ENCODE assay signal across 7 cellular contexts in the genomic region with DNA sequence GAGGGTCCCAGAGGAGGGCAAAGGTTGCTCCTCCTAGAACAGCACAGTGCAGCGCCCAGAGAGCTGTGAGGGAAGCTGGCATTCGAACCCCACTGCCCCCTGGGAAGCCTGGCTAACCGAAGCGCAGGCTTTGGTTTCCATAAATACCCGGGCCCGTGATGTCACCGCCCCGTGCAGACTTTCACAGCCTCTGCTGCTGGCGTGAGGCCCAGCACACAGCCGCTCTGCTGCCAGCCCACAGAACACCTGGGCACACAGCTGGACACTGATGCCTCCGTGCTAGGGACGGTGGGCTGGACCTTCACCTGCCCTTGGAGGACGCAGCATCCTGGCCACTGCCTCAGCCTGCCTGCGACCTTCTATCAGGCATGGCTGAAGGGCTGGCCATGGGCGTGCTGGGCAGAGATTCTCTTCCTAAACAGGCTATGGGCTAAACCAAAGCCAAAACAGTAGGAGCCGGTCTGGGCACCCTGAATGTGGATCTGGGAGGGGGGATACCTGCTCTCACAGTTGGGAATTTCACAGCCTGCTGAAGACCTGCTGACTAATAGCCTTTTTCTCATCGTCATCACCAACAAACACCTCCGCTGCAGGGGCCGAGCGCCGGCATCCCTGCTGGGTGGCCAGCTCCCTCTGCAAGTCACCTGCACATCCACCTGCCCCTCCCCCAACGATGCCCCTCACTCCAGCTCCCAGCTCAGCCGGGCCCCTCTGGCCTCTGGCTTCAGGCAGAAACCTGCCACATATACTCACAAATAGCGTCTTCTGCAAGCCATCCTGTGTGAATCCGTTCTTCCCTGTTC. TPM values are rescaled to one million over a fixed set of nuclear protein-coding genes. Genes with fewer than 3 reads are reported as not detected.
A peak's percentile ranks its signal among the peaks of the same experiment; 100 is the strongest.
DNase-seq lines count a peak whose midpoint lies in the region; ATAC-seq and TF ChIP-seq lines count a peak whose summit lies in the region.

No MANE protein-coding gene starts in this region.

- no peaks in the 10 kb centered on the region for H3K9me2 ChIP-seq in PC-9 (ENCODE audit: insufficient read depth)

- H3K27ac ChIP-seq in osteoblast (ENCODE audit: low read depth, low read length) (no peak overlapping the region), PC-9 (no peak overlapping the region)

- H3K4me1 ChIP-seq in osteoblast (ENCODE audit: insufficient read depth, low read length) (peaks cover 8% of the 10 kb centered on the region), PC-9 (replicated peaks; ENCODE audit: insufficient read depth) (no peaks in the 10 kb centered on the region)

- no peak overlapping the region for H3K4me3 ChIP-seq in osteoblast (ENCODE audit: insufficient read depth, low read length)
- H3K4me3 ChIP-seq in PC-9, result no peak overlapping the region

- CTCF ChIA-PET in PC-9 (lab: Charles Lee), result no interaction called here

- H2AFZ ChIP-seq in osteoblast (ENCODE audit: low read length), result no peak overlapping the region
- no peak overlapping the region for H2AFZ ChIP-seq in PC-9

- H4K20me1 ChIP-seq in osteoblast (ENCODE audit: insufficient read depth, low read length) (peaks cover 2% of the 10 kb centered on the region), PC-9 (ENCODE audit: insufficient read depth) (no peaks in the 10 kb centered on the region)

- no TSS peak for BruUV-seq in PC-9 (replicated peaks; lab: Mats Ljungman, UMichigan)

- H3K9me3 ChIP-seq in osteoblast (ENCODE audit: low read depth, low read length) (no peaks in the 10 kb centered on the region), PC-9 (ENCODE audit: insufficient read depth, low read depth) (no peaks in the 10 kb centered on the region)

- no peak overlapping the region for H3K4me2 ChIP-seq in osteoblast (ENCODE audit: insufficient read depth, low read length)
- no peak overlapping the region for H3K4me2 ChIP-seq in PC-9

- H3K79me2 ChIP-seq in osteoblast (ENCODE audit: insufficient read depth, low read length) (no peaks in the 10 kb centered on the region), PC-9 (ENCODE audit: low read depth) (no peaks in the 10 kb centered on the region)

- TF ChIP-seq CTCF in osteoblast (IDR thresholded peaks at IDR 0.05; ENCODE audit: extremely low read depth, low read depth, low read length) (no peak), PC-9 (conservative IDR thresholded peaks at IDR 0.05) (no peak)

- H3F3A ChIP-seq in PC-9 (ENCODE audit: insufficient read depth, low read depth), result no peaks in the 10 kb centered on the region

- ATAC-seq in GM18517 (IDR thresholded peaks at IDR 0.05; ENCODE audit: unreplicated experiment) (peak; percentile 63), GM21825 (IDR thresholded peaks at IDR 0.05; ENCODE audit: unreplicated experiment) (peak; percentile 54)

- no peaks in the 10 kb centered on the region for H3K36me3 ChIP-seq in osteoblast (ENCODE audit: insufficient read depth, low read length)
- no peaks in the 10 kb centered on the region for H3K36me3 ChIP-seq in PC-9 (ENCODE audit: low read depth)

- intact Hi-C loops in PC-9 (cut with micrococcal nuclease; ENCODE audit: unreplicated experiment), result no loop called here

- POLR2A ChIA-PET in PC-9 (lab: Charles Lee; ENCODE audit: unreplicated experiment), result interaction anchor here (0.7 kb wide), 1 partner anchor 49 kb away, joined by 3 read pairs; no protein-coding TSS in a partner anchor

- DNase-seq in NCI-H1092 treated with DMSO at 0.1 percent for 48 hours (lab: John Stamatoyannopoulos, UW), result peak; percentile 61
- peak; percentile 74 for DNase-seq in cerebellar cortex (ENCODE audit: low spot score)
- peak; percentile 93 for DNase-seq in osteoblast (ENCODE audit: insufficient read length, low spot score, missing footprints)
- no peak for DNase-seq in NCI-H1436 (lab: John Stamatoyannopoulos, UW)
- no peak for DNase-seq in PC-9

- H3K27me3 ChIP-seq in osteoblast (ENCODE audit: insufficient read depth, low read length) (peaks cover 51% of the 10 kb centered on the region), PC-9 (ENCODE audit: insufficient read depth, low read depth) (no peaks in the 10 kb centered on the region)

RNA-seq across cellular contexts. Expression of gene IQSEC1, which starts 0.8 kb away (rescaled TPM):
- 22.1 and 28.3 TPM in 2 replicates for total RNA-seq in osteoblast
- total RNA-seq in PC-9 (2021), result 30.1 and 30.7 TPM in 2 replicates

Comparison
In these comparisons a context has a peak if more than half of its experiments do, and no peak if none do; other contexts are left out.
1. DNase-seq: peak in NCI-H1092 treated with DMSO at 0.1 percent for 48 hours (single experiment), cerebellar cortex (single experiment) and osteoblast (single experiment); none in NCI-H1436 (single experiment) and PC-9 (0 of 2).